ENCODE assay signal across 8 cellular contexts in the genomic region with DNA sequence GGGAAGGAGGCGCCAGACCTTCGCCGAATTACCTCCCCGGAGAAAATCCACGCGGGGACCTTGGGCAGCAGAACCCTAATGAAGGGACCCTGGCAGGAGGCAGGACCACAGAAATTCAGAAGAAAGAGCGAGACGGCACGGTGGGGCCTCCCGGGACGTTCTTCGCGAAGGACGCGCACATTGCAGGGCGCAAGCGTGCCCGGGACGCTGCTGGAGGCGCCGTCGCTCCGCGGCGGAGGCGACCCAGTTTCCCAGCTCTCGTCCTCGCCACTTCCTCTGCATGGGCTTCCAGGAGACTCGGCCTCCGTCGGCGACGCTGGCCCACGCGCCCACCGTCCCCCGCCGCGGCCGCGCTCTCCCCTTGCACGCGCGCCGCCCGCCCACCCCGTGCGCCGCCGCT. TPM values are rescaled to one million over a fixed set of nuclear protein-coding genes. Genes with fewer than 3 reads are reported as not detected.
DNase-seq lines count a peak whose midpoint lies in the region; ATAC-seq and TF ChIP-seq lines count a peak whose summit lies in the region.

No MANE protein-coding gene starts in this region.

- no peaks in the 10 kb centered on the region for H3K9me3 ChIP-seq in cardiac muscle cell (ENCODE audit: low read depth)

- no peaks in the 10 kb centered on the region for H3K9me3 Mint-ChIP-seq in activated T-cell treated with anti-CD3 and anti-CD28 coated beads, Interleukin-2, amount 50 U/mL, for 24 hours
- H3K9me3 Mint-ChIP-seq in T-helper 2 cell treated with Interferon-gamma antibody and Interleukin-4, amounts not matched to agents 5 μg/mL and 100 μg/mL, for 36 hours, result no peaks in the 10 kb centered on the region

- TF ChIP-seq CTCF in cardiac muscle cell (IDR thresholded peaks at IDR 0.05; ENCODE audit: low read depth, low read length), result no peak
- TF ChIP-seq CTCF in retinal pigment epithelial cell (conservative IDR thresholded peaks at IDR 0.05; ENCODE audit: low read depth, low read length), result no peak

- no peaks in the 10 kb centered on the region for H3K36me3 ChIP-seq in cardiac muscle cell

- DNase-seq in ELF-1 (ENCODE audit: low read depth, low spot score), result peak; percentile 48
- peak; percentile 59 for DNase-seq in activated T-cell treated with anti-CD3 and anti-CD28 coated beads, Interleukin-2, amount 50 U/mL, for 24 hours
- DNase-seq in cardiac muscle cell (ENCODE audit: low read depth in 1 of 2, low spot score in 1 of 2), result no peak
- no peak for DNase-seq in retinal pigment epithelial cell (ENCODE audit: low read depth)
- DNase-seq in NCI-H1436 treated with DMSO at 0.1 percent for 48 hours (lab: John Stamatoyannopoulos, UW), result no peak
- DNase-seq in T-helper 2 cell treated with Interferon-gamma antibody and Interleukin-4, amounts not matched to agents 5 μg/mL and 100 μg/mL, for 36 hours (ENCODE audit: low spot score), result no peak
- DNase-seq in hippocampal formation (lab: John Stamatoyannopoulos, UW), result no peak

- H3K27ac ChIP-seq in cardiac muscle cell, result no peak overlapping the region

- peaks cover 25% of the 10 kb centered on the region for H3K4me1 Mint-ChIP-seq in activated T-cell treated with anti-CD3 and anti-CD28 coated beads, Interleukin-2, amount 50 U/mL, for 24 hours (ENCODE audit: low read depth)
- H3K4me1 Mint-ChIP-seq in T-helper 2 cell treated with Interferon-gamma antibody and Interleukin-4, amounts not matched to agents 5 μg/mL and 100 μg/mL, for 36 hours (ENCODE audit: low read depth), result peaks cover 22% of the 10 kb centered on the region

- peaks cover 10% of the 10 kb centered on the region for H3K27me3 ChIP-seq in cardiac muscle cell

- peak overlapping the region; percentile 27 for H3K27ac Mint-ChIP-seq in activated T-cell treated with anti-CD3 and anti-CD28 coated beads, Interleukin-2, amount 50 U/mL, for 24 hours
- H3K27ac Mint-ChIP-seq in T-helper 2 cell treated with Interferon-gamma antibody and Interleukin-4, amounts not matched to agents 5 μg/mL and 100 μg/mL, for 36 hours, result no peak overlapping the region

- H3K4me3 ChIP-seq in cardiac muscle cell (peak overlapping the region; percentile 10), retinal pigment epithelial cell (ENCODE audit: low read length) (peak overlapping the region; percentile 29)

- H3K36me3 Mint-ChIP-seq in activated T-cell treated with anti-CD3 and anti-CD28 coated beads, Interleukin-2, amount 50 U/mL, for 24 hours (ENCODE audit: low read depth), result no peaks in the 10 kb centered on the region
- no peaks in the 10 kb centered on the region for H3K36me3 Mint-ChIP-seq in T-helper 2 cell treated with Interferon-gamma antibody and Interleukin-4, amounts not matched to agents 5 μg/mL and 100 μg/mL, for 36 hours (ENCODE audit: low read depth)

- H3K4me1 ChIP-seq in cardiac muscle cell (ENCODE audit: low read depth), result peaks cover 34% of the 10 kb centered on the region

- no peak for ATAC-seq in HG03457 (IDR thresholded peaks at IDR 0.05; ENCODE audit: unreplicated experiment)

- peaks cover 7% of the 10 kb centered on the region for H3K27me3 Mint-ChIP-seq in activated T-cell treated with anti-CD3 and anti-CD28 coated beads, Interleukin-2, amount 50 U/mL, for 24 hours
- H3K27me3 Mint-ChIP-seq in T-helper 2 cell treated with Interferon-gamma antibody and Interleukin-4, amounts not matched to agents 5 μg/mL and 100 μg/mL, for 36 hours (ENCODE audit: low read depth), result peaks cover 13% of the 10 kb centered on the region

- peak overlapping the region; percentile 57 for H3K4me3 Mint-ChIP-seq in activated T-cell treated with anti-CD3 and anti-CD28 coated beads, Interleukin-2, amount 50 U/mL, for 24 hours
- H3K4me3 Mint-ChIP-seq in T-helper 2 cell treated with Interferon-gamma antibody and Interleukin-4, amounts not matched to agents 5 μg/mL and 100 μg/mL, for 36 hours, result no peak overlapping the region

RNA-seq across cellular contexts. Expression of a gene that starts 31.9 kb away (rescaled TPM):
- 25.9 and 29.2 TPM in 2 replicates for total RNA-seq in cardiac muscle cell
- polyA plus RNA-seq in cardiac muscle cell, result 16.3 and 26.1 TPM in 2 replicates

Comparison
In these comparisons a context has a peak if more than half of its experiments do, and no peak if none do; other contexts are left out.
1. DNase-seq: peak in ELF-1 (single experiment) and activated T-cell treated with anti-CD3 and anti-CD28 coated beads, Interleukin-2, amount 50 U/mL, for 24 hours (single experiment); none in cardiac muscle cell (0 of 2), retinal pigment epithelial cell (single experiment), NCI-H1436 treated with DMSO at 0.1 percent for 48 hours (single experiment), T-helper 2 cell treated with Interferon-gamma antibody and Interleukin-4, amounts not matched to agents 5 μg/mL and 100 μg/mL, for 36 hours (single experiment) and hippocampal formation (0 of 2).